6 cellular contexts compared by ENCODE assay signal in the genomic region with DNA sequence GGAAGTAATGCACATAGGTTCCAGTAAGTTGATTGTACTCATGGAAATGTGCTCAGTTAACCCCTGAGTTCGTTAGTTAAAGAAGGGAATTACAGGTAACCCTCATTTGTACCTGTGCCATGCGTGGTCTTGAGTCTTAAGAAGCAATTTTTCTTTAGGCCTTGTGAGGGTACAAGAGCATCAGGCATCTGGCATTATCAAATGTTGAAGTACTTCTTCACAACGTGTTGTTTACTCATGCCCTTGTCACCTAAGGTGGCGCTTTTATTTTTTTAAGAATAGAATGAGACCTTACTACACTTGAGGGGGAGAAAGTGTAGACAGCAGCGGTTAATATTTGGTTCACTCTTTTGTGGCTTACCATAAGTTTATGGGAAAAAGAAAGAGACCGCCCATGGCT.
"Had no signal": no experiment of that assay in that cellular context is flagged by ENCODE, and none has a peak within 500 bp of the region (broad histone marks: within the 10 kb centered on the region; RNA-seq: fewer than 3 reads in every experiment).

No MANE protein-coding gene starts in this region.

- DNase-seq: GM23248, GOT3, H7, HFFc6, KBM-7 had no signal

- H3K4me3 ChIP-seq: GM23248, HAP-1 had no signal

- H3K9me3 ChIP-seq: HAP-1 had no signal

- H2AFZ ChIP-seq: GM23248 had no signal

- H3K36me3 ChIP-seq: HAP-1 had no signal

- H3K9ac ChIP-seq: GM23248 had no signal

- H3K27ac ChIP-seq: GM23248 had no signal

- H3K4me1 ChIP-seq: HAP-1 had no signal
